In genomic region chr7:105862770-105863169, GRCh38 we compare ENCODE assay signal across 28 cellular contexts.
"Had no signal": no experiment of that assay in that cellular context is flagged by ENCODE, and none has a peak within 500 bp of the region (broad histone marks: within the 10 kb centered on the region; RNA-seq: fewer than 3 reads in every experiment).

No MANE protein-coding gene starts in this region.

- H3K27me3 Mint-ChIP-seq: naive thymus-derived CD8-positive, alpha-beta T cell; natural killer cell treated with Interleukin-12 subunit alpha and Interleukin-12 subunit beta and Interleukin-15 and Interleukin-18, amount 100 ng/mL, for 72 hours; stimulated activated naive CD8-positive, alpha-beta T cell treated with anti-CD3 and anti-CD28 coated beads, Interleukin-15, amount 100 ng/mL, for 72 hours; type B pancreatic cell had no signal

- H3K9me3 ChIP-seq: neutrophil, pancreas, psoas muscle, right lobe of liver, sigmoid colon, suprapubic skin, testis, tibial artery, transverse colon, upper lobe of right lung, uterus had no signal

- H3K4me3 Mint-ChIP-seq: naive thymus-derived CD8-positive, alpha-beta T cell; natural killer cell treated with Interleukin-12 subunit alpha and Interleukin-12 subunit beta and Interleukin-15 and Interleukin-18, amount 100 ng/mL, for 72 hours; nephron progenitor cell; neural crest cell; stimulated activated effector memory CD8-positive, alpha-beta T cell treated with anti-CD3 and anti-CD28 coated beads, Interleukin-12 subunit alpha, Interleukin-12 subunit beta, amount 100 ng/mL, for 72 hours; stimulated activated naive CD8-positive, alpha-beta T cell treated with anti-CD3 and anti-CD28 coated beads, Interleukin-15, amount 100 ng/mL, for 72 hours; type B pancreatic cell had no signal

- H3K27me3 ChIP-seq: neutrophil, pancreas, right lobe of liver, sigmoid colon, suprapubic skin, testis, tibial artery, transverse colon, upper lobe of right lung, uterus had no signal

- H3K36me3 Mint-ChIP-seq: natural killer cell treated with Interleukin-12 subunit alpha and Interleukin-12 subunit beta and Interleukin-15 and Interleukin-18, amount 100 ng/mL, for 72 hours; stimulated activated effector memory CD8-positive, alpha-beta T cell treated with anti-CD3 and anti-CD28 coated beads, Interleukin-12 subunit alpha, Interleukin-12 subunit beta, amount 100 ng/mL, for 72 hours had no signal

- H3K27ac Mint-ChIP-seq: natural killer cell treated with Interleukin-12 subunit alpha and Interleukin-12 subunit beta and Interleukin-15 and Interleukin-18, amount 100 ng/mL, for 72 hours; nephron progenitor cell; stimulated activated effector memory CD8-positive, alpha-beta T cell treated with anti-CD3 and anti-CD28 coated beads, Interleukin-12 subunit alpha, Interleukin-12 subunit beta, amount 100 ng/mL, for 72 hours; type B pancreatic cell had no signal

- H3K36me3 ChIP-seq: neutrophil, pancreas, right lobe of liver, sigmoid colon, tibial artery, transverse colon, upper lobe of right lung, uterus had no signal

- H3K4me1 ChIP-seq: pancreas, suprapubic skin, testis, tibial artery, upper lobe of right lung, uterus had no signal

- H3K27ac ChIP-seq: neutrophil, pancreas, psoas muscle, right lobe of liver, sigmoid colon, suprapubic skin, testis, tibial artery, transverse colon, upper lobe of right lung, uterus had no signal

- ATAC-seq: naive thymus-derived CD8-positive, alpha-beta T cell; natural killer cell treated with Interleukin-12 subunit alpha and Interleukin-12 subunit beta and Interleukin-15 and Interleukin-18, amount 100 ng/mL, for 72 hours; pancreas; psoas muscle; right lobe of liver; stimulated activated effector memory CD8-positive, alpha-beta T cell treated with anti-CD3 and anti-CD28 coated beads, Interleukin-12 subunit alpha, Interleukin-12 subunit beta, amount 100 ng/mL, for 72 hours; stimulated activated naive CD8-positive, alpha-beta T cell treated with anti-CD3 and anti-CD28 coated beads, Interleukin-15, amount 100 ng/mL, for 72 hours; stimulated activated naive CD8-positive, alpha-beta T cell treated with anti-CD3 and anti-CD28 coated beads, Interleukin-15, Interleukin-2, amounts not matched to agents 100 U/mL and 50 U/mL, for 24 hours; upper lobe of right lung had no signal

- H3K4me3 ChIP-seq: pancreas, psoas muscle, right lobe of liver, sigmoid colon, suprapubic skin, testis, tibial artery, transverse colon, upper lobe of right lung, uterus had no signal

- H3K9me3 Mint-ChIP-seq: naive thymus-derived CD8-positive, alpha-beta T cell; natural killer cell treated with Interleukin-12 subunit alpha and Interleukin-12 subunit beta and Interleukin-15 and Interleukin-18, amount 100 ng/mL, for 72 hours; nephron progenitor cell; neural crest cell; stimulated activated effector memory CD8-positive, alpha-beta T cell treated with anti-CD3 and anti-CD28 coated beads, Interleukin-12 subunit alpha, Interleukin-12 subunit beta, amount 100 ng/mL, for 72 hours; stimulated activated naive CD8-positive, alpha-beta T cell treated with anti-CD3 and anti-CD28 coated beads, Interleukin-15, amount 100 ng/mL, for 72 hours; type B pancreatic cell had no signal

- DNase-seq: naive thymus-derived CD8-positive, alpha-beta T cell; nephron progenitor cell; nucleus accumbens; pancreas; psoas muscle; right cardiac atrium; right lobe of liver; sigmoid colon; small intestine; stimulated activated CD4-positive, alpha-beta T cell treated with anti-CD3 and anti-CD28 coated beads, Interleukin-15, amount 100 ng/mL, for 24 hours; stimulated activated CD4-positive, alpha-beta T cell treated with anti-CD3 and anti-CD28 coated beads, Interleukin-2, amount 100 ng/mL, for 24 hours; stimulated activated CD4-positive, alpha-beta T cell treated with anti-CD3 and anti-CD28 coated beads, Interleukin-2, amount 100 ng/mL, for 48 hours; stimulated activated CD4-positive, alpha-beta T cell treated with anti-CD3 and anti-CD28 coated beads, Interleukin-4, amount 100 ng/mL, for 24 hours; stimulated activated naive CD4-positive, alpha-beta T cell; stimulated activated naive CD8-positive, alpha-beta T cell treated with anti-CD3 and anti-CD28 coated beads, Interleukin-15, amount 100 ng/mL, for 72 hours; stimulated activated naive CD8-positive, alpha-beta T cell treated with anti-CD3 and anti-CD28 coated beads, Interleukin-15, Interleukin-2, amounts not matched to agents 100 U/mL and 50 U/mL, for 24 hours; substantia nigra; testis; tibial artery; transverse colon; upper lobe of right lung; uterus had no signal
